ENCODE assay signal across 23 cellular contexts in genomic region chr2:41668529-41668928, GRCh38.
A peak's percentile ranks its signal among the peaks of the same experiment; 100 is the strongest.
DNase-seq lines count a peak whose midpoint lies in the region; ATAC-seq and TF ChIP-seq lines count a peak whose summit lies in the region.
"Had no signal": no experiment of that assay in that cellular context is flagged by ENCODE, and none has a peak within 500 bp of the region (broad histone marks: within the 10 kb centered on the region; RNA-seq: fewer than 3 reads in every experiment).

No MANE protein-coding gene starts in this region.

- TF ChIP-seq CTCF in retinal pigment epithelial cell (conservative IDR thresholded peaks at IDR 0.05; ENCODE audit: low read depth, low read length) (no peak), osteoblast (IDR thresholded peaks at IDR 0.05; ENCODE audit: extremely low read depth, low read depth, low read length) (no peak)

- H3K4me1 ChIP-seq in right cardiac atrium (ENCODE audit: control insufficient read depth, insufficient read depth, low read length) (no peaks in the 10 kb centered on the region), osteoblast (ENCODE audit: insufficient read depth, low read length) (no peaks in the 10 kb centered on the region)
- H3K4me1 ChIP-seq: BE2C had no signal

- 61% methylated on average over 2 of the region's 2 CpGs for WGBS in right cardiac atrium

- no peaks in the 10 kb centered on the region for H3K9me3 ChIP-seq in right cardiac atrium (ENCODE audit: control insufficient read depth, low read length)
- H3K9me3 ChIP-seq in osteoblast (ENCODE audit: low read depth, low read length), result no peaks in the 10 kb centered on the region
- H3K9me3 ChIP-seq: BE2C, MG63 had no signal

- no peaks in the 10 kb centered on the region for H3K27me3 ChIP-seq in right cardiac atrium (ENCODE audit: control insufficient read depth, insufficient read depth)
- H3K27me3 ChIP-seq in osteoblast (ENCODE audit: insufficient read depth, low read length), result no peaks in the 10 kb centered on the region
- H3K27me3 ChIP-seq: MG63 had no signal

- no peaks in the 10 kb centered on the region for H3K36me3 ChIP-seq in osteoblast (ENCODE audit: insufficient read depth, low read length)
- H3K36me3 ChIP-seq: BE2C, MG63 had no signal

- H3K4me3 Mint-ChIP-seq in activated T-helper 2 cell treated with anti-CD3 and anti-CD28 coated beads, Interferon-gamma antibody, Interleukin-2, Interleukin-4, amounts not matched to agents 10 μg/mL and 5 μg/mL and 100 μg/mL, durations not matched to agents 14 hours and 24 hours and 36 hours (ENCODE audit: low read depth), result no peak overlapping the region
- H3K4me3 Mint-ChIP-seq: CD4-positive, CD25-positive, alpha-beta regulatory T cell; IgD-negative memory B cell had no signal

- H3K27me3 Mint-ChIP-seq in activated T-helper 2 cell treated with anti-CD3 and anti-CD28 coated beads, Interferon-gamma antibody, Interleukin-2, Interleukin-4, amounts not matched to agents 10 μg/mL and 5 μg/mL and 100 μg/mL, durations not matched to agents 14 hours and 24 hours and 36 hours (ENCODE audit: low read depth), result no peaks in the 10 kb centered on the region

- no peaks in the 10 kb centered on the region for H3K9me3 Mint-ChIP-seq in activated T-helper 2 cell treated with anti-CD3 and anti-CD28 coated beads, Interferon-gamma antibody, Interleukin-2, Interleukin-4, amounts not matched to agents 10 μg/mL and 5 μg/mL and 100 μg/mL, durations not matched to agents 14 hours and 24 hours and 36 hours
- H3K9me3 Mint-ChIP-seq: IgD-negative memory B cell had no signal

- H3K79me2 ChIP-seq in osteoblast (ENCODE audit: insufficient read depth, low read length), result no peaks in the 10 kb centered on the region

- H3K4me3 ChIP-seq in right cardiac atrium (ENCODE audit: low read length), result no peak overlapping the region
- no peak overlapping the region for H3K4me3 ChIP-seq in retinal pigment epithelial cell (ENCODE audit: low read length)
- no peak overlapping the region for H3K4me3 ChIP-seq in osteoblast (ENCODE audit: insufficient read depth, low read length)
- H3K4me3 ChIP-seq: MG63 had no signal

- H2AFZ ChIP-seq in osteoblast (ENCODE audit: low read length), result no peak overlapping the region

- H3K4me1 Mint-ChIP-seq in activated T-helper 2 cell treated with anti-CD3 and anti-CD28 coated beads, Interferon-gamma antibody, Interleukin-2, Interleukin-4, amounts not matched to agents 10 μg/mL and 5 μg/mL and 100 μg/mL, durations not matched to agents 14 hours and 24 hours and 36 hours (ENCODE audit: low read depth), result no peaks in the 10 kb centered on the region
- H3K4me1 Mint-ChIP-seq: CD4-positive, CD25-positive, alpha-beta regulatory T cell; IgD-negative memory B cell had no signal

- DNase-seq in Right ventricle myocardium superior (no peak), right cardiac atrium (no peak), astrocyte of the hippocampus (ENCODE audit: low read depth, low spot score) (peak; percentile 7), left kidney (ENCODE audit: low read depth, low spot score) (peak; percentile 10), retinal pigment epithelial cell (ENCODE audit: low read depth) (peak; percentile 36), osteoblast (ENCODE audit: insufficient read length, low spot score, missing footprints) (no peak), NCI-H345 treated with DMSO at 0.1 percent for 48 hours (lab: John Stamatoyannopoulos, UW; ENCODE audit: unreplicated experiment) (no peak)
- no peak for DNase-seq in activated T-helper 2 cell treated with anti-CD3 and anti-CD28 coated beads, Interferon-gamma antibody, Interleukin-2, Interleukin-4, amounts not matched to agents 10 μg/mL and 5 μg/mL and 100 μg/mL, durations not matched to agents 14 hours and 24 hours and 36 hours (ENCODE audit: low spot score)
- DNase-seq: 8988T; BE2C; CD4-positive, CD25-positive, alpha-beta regulatory T cell; COR-L47; DMS 273 treated with DMSO at 0.1 percent for 48 hours; DND-41; Karpas-422; MG63; NCI-H1105 treated with DMSO at 0.1 percent for 48 hours; NCI-H1694; NCI-H510A; NCI-H748 treated with DMSO at 0.1 percent for 48 hours; OCI-M1; SHP77 treated with DMSO at 0.1 percent for 48 hours had no signal

- ATAC-seq in Right ventricle myocardium superior (ENCODE audit: poor library complexity), result peak; percentile 36
- no peak for ATAC-seq in right cardiac atrium

- H3K4me2 ChIP-seq in osteoblast (ENCODE audit: insufficient read depth, low read length), result no peak overlapping the region

- H3K27ac ChIP-seq in right cardiac atrium (ENCODE audit: low read length), result no peak overlapping the region
- H3K27ac ChIP-seq in osteoblast (ENCODE audit: low read depth, low read length), result no peak overlapping the region

- no peaks in the 10 kb centered on the region for H4K20me1 ChIP-seq in osteoblast (ENCODE audit: insufficient read depth, low read length)

- H3K27ac Mint-ChIP-seq in activated T-helper 2 cell treated with anti-CD3 and anti-CD28 coated beads, Interferon-gamma antibody, Interleukin-2, Interleukin-4, amounts not matched to agents 10 μg/mL and 5 μg/mL and 100 μg/mL, durations not matched to agents 14 hours and 24 hours and 36 hours, result no peak overlapping the region
- H3K27ac Mint-ChIP-seq: CD4-positive, CD25-positive, alpha-beta regulatory T cell had no signal

- H3K36me3 Mint-ChIP-seq in activated T-helper 2 cell treated with anti-CD3 and anti-CD28 coated beads, Interferon-gamma antibody, Interleukin-2, Interleukin-4, amounts not matched to agents 10 μg/mL and 5 μg/mL and 100 μg/mL, durations not matched to agents 14 hours and 24 hours and 36 hours (ENCODE audit: low read depth), result no peaks in the 10 kb centered on the region
- H3K36me3 Mint-ChIP-seq: CD4-positive, CD25-positive, alpha-beta regulatory T cell; IgD-negative memory B cell had no signal

- intact Hi-C loops in Right ventricle myocardium superior (cut with DNase I) (no loop called here), right cardiac atrium (cut with DNase I) (no loop called here)
- intact Hi-C loops in activated T-helper 2 cell treated with anti-CD3 and anti-CD28 coated beads, Interferon-gamma antibody, Interleukin-2, Interleukin-4, amounts not matched to agents 10 μg/mL and 5 μg/mL and 100 μg/mL, durations not matched to agents 14 hours and 24 hours and 36 hours (cut with micrococcal nuclease), result no loop called here

Comparison
In these comparisons a context has a peak if more than half of its experiments do, and no peak if none do; other contexts are left out.
1. DNase-seq: peak in astrocyte of the hippocampus (single experiment), left kidney (single experiment) and retinal pigment epithelial cell (single experiment); none in Right ventricle myocardium superior (single experiment), right cardiac atrium (0 of 3), osteoblast (single experiment), activated T-helper 2 cell treated with anti-CD3 and anti-CD28 coated beads, Interferon-gamma antibody, Interleukin-2, Interleukin-4, amounts not matched to agents 10 μg/mL and 5 μg/mL and 100 μg/mL, durations not matched to agents 14 hours and 24 hours and 36 hours (single experiment) and NCI-H345 treated with DMSO at 0.1 percent for 48 hours (single experiment).